1 cellular context compared by ENCODE assay signal in the genomic region with DNA sequence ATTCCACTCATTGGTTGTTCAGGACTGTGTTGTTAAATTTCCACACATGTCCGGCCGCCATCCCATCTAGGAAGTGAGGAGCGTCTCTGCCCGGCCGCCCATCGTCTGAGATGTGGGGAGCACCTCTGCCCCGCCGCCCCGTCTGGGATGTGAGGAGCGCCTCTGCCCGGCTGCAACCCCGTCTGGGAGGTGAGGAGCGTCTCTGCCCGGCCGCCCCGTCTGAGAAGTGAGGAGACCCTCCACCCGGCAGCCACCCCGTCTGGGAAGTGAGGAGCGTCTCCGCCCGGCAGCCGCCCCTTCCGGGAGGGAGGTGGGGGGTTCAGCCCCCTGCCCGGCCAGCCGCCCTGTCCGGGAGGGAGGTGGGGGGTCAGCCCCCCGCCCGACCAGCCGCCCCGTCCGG. TPM values are rescaled to one million over a fixed set of nuclear protein-coding genes. Genes with fewer than 3 reads are reported as not detected.
"Had no signal": no experiment of that assay in that cellular context is flagged by ENCODE, and none has a peak within 500 bp of the region (broad histone marks: within the 10 kb centered on the region; RNA-seq: fewer than 3 reads in every experiment).

No MANE protein-coding gene starts in this region.

RNA-seq across cellular contexts. Expression of a gene that starts 6.4 kb away (rescaled TPM):
- total RNA-seq: activated B cell treated with CpG ODN at 0.5 μM for 24 hours had no signal
